In the genomic region with DNA sequence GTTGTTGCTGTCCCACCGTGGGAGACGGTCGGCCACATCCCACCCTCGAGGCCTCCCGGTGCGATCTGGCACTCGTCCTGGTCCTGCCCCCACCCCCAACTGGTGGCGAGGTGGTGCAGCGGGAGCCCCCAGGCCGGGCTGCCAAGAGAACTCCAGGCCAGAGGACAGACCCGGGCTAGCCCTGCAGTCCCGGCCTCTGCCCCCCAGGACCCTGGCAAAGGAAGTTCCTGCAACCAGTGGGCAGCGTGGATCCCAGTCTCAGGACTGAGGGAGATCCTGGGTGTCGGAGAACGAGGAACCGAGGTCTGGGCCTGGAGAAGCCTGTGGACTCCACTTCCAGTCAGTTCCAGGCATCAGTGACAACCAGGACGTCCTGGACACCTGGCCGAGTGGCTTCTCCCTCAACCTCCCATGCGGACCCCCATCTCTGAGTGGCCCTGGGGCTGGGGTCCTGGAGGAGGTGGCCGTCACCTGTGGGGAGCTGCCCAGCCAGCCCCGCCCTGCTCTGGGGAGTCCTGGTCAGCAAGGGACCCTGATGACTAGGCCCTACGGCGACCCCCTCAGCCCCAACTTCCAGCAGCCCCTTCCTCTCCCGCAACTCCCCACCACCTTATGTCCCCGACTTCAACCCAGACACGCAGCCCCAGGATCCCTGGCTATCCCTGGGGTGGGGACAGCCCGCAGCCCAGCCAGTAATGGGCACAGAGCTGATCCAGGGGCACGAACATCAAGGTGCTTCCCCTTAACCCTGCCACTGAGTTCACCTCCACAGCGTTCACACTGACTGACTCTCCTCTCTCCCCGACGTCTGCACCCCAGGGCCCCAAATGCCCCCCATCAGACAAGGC, we compare ENCODE assay signal across 1 cellular context.
TF ChIP-seq lines count a peak whose summit lies in the region.

No MANE protein-coding gene starts in this region.

TF ChIP-seq in GM23338, 12 proteins besides CTCF, POLR2A, EP300 and RAD21 (continued from another document):
- TF ChIP-seq, protein P1, sequence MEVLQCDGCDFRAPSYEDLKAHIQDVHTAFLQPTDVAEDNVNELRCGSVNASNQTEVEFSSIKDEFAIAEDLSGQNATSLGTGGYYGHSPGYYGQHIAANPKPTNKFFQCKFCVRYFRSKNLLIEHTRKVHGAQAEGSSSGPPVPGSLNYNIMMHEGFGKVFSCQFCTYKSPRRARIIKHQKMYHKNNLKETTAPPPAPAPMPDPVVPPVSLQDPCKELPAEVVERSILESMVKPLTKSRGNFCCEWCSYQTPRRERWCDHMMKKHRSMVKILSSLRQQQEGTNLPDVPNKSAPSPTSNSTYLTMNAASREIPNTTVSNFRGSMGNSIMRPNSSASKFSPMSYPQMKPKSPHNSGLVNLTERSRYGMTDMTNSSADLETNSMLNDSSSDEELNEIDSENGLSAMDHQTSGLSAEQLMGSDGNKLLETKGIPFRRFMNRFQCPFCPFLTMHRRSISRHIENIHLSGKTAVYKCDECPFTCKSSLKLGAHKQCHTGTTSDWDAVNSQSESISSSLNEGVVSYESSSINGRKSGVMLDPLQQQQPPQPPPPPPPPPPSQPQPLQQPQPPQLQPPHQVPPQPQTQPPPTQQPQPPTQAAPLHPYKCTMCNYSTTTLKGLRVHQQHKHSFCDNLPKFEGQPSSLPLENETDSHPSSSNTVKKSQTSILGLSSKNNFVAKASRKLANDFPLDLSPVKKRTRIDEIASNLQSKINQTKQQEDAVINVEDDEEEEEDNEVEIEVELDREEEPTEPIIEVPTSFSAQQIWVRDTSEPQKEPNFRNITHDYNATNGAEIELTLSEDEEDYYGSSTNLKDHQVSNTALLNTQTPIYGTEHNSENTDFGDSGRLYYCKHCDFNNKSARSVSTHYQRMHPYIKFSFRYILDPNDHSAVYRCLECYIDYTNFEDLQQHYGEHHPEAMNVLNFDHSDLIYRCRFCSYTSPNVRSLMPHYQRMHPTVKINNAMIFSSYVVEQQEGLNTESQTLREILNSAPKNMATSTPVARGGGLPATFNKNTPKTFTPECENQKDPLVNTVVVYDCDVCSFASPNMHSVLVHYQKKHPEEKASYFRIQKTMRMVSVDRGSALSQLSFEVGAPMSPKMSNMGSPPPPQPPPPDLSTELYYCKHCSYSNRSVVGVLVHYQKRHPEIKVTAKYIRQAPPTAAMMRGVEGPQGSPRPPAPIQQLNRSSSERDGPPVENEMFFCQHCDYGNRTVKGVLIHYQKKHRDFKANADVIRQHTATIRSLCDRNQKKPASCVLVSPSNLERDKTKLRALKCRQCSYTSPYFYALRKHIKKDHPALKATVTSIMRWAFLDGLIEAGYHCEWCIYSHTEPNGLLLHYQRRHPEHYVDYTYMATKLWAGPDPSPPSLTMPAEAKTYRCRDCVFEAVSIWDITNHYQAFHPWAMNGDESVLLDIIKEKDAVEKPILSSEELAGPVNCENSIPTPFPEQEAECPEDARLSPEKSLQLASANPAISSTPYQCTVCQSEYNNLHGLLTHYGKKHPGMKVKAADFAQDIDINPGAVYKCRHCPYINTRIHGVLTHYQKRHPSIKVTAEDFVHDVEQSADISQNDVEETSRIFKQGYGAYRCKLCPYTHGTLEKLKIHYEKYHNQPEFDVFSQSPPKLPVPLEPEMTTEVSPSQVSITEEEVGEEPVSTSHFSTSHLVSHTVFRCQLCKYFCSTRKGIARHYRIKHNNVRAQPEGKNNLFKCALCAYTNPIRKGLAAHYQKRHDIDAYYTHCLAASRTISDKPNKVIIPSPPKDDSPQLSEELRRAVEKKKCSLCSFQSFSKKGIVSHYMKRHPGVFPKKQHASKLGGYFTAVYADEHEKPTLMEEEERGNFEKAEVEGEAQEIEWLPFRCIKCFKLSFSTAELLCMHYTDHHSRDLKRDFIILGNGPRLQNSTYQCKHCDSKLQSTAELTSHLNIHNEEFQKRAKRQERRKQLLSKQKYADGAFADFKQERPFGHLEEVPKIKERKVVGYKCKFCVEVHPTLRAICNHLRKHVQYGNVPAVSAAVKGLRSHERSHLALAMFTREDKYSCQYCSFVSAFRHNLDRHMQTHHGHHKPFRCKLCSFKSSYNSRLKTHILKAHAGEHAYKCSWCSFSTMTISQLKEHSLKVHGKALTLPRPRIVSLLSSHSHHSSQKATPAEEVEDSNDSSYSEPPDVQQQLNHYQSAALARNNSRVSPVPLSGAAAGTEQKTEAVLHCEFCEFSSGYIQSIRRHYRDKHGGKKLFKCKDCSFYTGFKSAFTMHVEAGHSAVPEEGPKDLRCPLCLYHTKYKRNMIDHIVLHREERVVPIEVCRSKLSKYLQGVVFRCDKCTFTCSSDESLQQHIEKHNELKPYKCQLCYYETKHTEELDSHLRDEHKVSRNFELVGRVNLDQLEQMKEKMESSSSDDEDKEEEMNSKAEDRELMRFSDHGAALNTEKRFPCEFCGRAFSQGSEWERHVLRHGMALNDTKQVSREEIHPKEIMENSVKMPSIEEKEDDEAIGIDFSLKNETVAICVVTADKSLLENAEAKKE (CRISPR knock-in tag; IDR thresholded peaks at IDR 0.05), result no peak
- no peak for TF ChIP-seq EZH2phosphoT487 (IDR thresholded peaks at IDR 0.05; ENCODE audit: unreplicated experiment)
- TF ChIP-seq POLR2AphosphoS5 (IDR thresholded peaks at IDR 0.05; ENCODE audit: low read depth), result no peak
- TF ChIP-seq JUNB (IDR thresholded peaks at IDR 0.05; ENCODE audit: unreplicated experiment), result no peak
- TF ChIP-seq STAT1 (IDR thresholded peaks at IDR 0.05; ENCODE audit: unreplicated experiment), result no peak
